8 cellular contexts compared by ENCODE assay signal in the genomic region with DNA sequence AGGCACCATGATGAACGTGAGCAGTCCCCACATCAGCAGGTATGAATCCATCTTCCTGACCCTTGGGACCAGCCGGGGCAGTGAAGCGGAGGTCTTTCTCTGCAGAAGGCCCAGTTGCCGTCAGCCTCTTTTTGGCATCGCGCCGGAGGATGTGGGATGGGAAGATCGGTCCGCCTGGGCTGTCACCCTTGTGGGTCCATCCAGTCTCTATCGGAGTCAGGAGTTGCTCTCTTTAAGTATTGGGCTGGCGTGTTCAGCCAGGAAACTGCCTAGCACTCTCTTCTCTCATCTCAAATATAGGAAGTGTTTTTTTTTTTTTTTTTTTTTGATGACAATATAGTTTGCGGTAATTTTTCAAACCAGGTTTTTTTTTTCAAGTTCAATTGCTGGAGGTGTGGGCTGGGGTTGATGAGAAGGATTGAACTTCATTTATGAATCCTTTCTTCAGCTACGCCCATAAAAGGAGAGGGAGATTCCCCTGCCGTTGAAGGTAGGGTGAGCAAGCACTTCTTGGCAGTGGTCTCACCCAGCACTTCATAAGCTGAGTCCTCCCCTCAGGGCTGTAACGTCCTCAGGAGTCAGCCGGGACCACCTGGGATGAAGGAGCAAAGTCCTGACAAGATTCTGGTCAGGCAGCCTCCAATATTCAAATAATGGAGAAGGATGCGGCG.
A peak's percentile ranks its signal among the peaks of the same experiment; 100 is the strongest.
DNase-seq lines count a peak whose midpoint lies in the region; ATAC-seq and FAIRE-seq lines count a peak whose summit lies in the region.

A gene (minus strand): TSS at position 267 of the 671 bp plus-strand sequence. CDS start 216 bp downstream, at position 51.

- ATAC-seq in HG03378 (IDR thresholded peaks at IDR 0.05; ENCODE audit: unreplicated experiment), result no peak

- no peak within 1 kb of the TSS for H3K27ac ChIP-seq in duodenal mucosa (ENCODE audit: low read depth, low read length)

- peak within 1 kb of the TSS; percentile 48 to 57 for H3K4me3 ChIP-seq in duodenal mucosa (ENCODE audit: low read depth in 1 of 2, low read length in 2 of 2)

- H3K9ac ChIP-seq in duodenal mucosa (ENCODE audit: low read depth in 1 of 2, low read length in 2 of 2), result peak within 1 kb of the TSS; percentile 12 to 40

- H3K4me1 ChIP-seq in duodenal mucosa (ENCODE audit: control insufficient read depth in 1 of 2, insufficient read depth in 2 of 2, low read length in 2 of 2), result no peaks in the 10 kb centered on the region

- no peaks in the 10 kb centered on the region for H3K9me3 ChIP-seq in duodenal mucosa (ENCODE audit: control insufficient read depth in 1 of 2, low read length in 2 of 2)

- DNase-seq in GM18507 (ENCODE audit: extremely low spot score, insufficient read length, low read depth) (no peak), NCI-H1417 (lab: John Stamatoyannopoulos, UW) (no peak), cerebellar cortex (ENCODE audit: low spot score) (no peak), foreskin melanocyte (no peak)
- DNase-seq in activated CD4-positive, alpha-beta T cell treated with anti-CD3 and anti-CD28 coated beads for 48 hours, result peak; percentile 85
- peak; percentile 64 to 75 for DNase-seq in stimulated activated CD4-positive, alpha-beta T cell treated with anti-CD3 and anti-CD28 coated beads, Interleukin-4, amount 100 ng/mL, for 4 hours

- peak; percentile 29 for FAIRE-seq in GM18507 (lab: Jason Lieb, UNC)

- no peaks in the 10 kb centered on the region for H3K36me3 ChIP-seq in duodenal mucosa (ENCODE audit: control insufficient read depth in 1 of 2, insufficient read depth in 2 of 2, low read length in 2 of 2)

- peaks cover 0 to 6% of the 10 kb centered on the region in 2 donors for H3K27me3 ChIP-seq in duodenal mucosa (ENCODE audit: control insufficient read depth in 1 of 2, insufficient read depth in 2 of 2, low read length in 2 of 2)

Comparison
In these comparisons a context has a peak if more than half of its experiments do, and no peak if none do; other contexts are left out.
1. DNase-seq: peak in activated CD4-positive, alpha-beta T cell treated with anti-CD3 and anti-CD28 coated beads for 48 hours (single experiment) and stimulated activated CD4-positive, alpha-beta T cell treated with anti-CD3 and anti-CD28 coated beads, Interleukin-4, amount 100 ng/mL, for 4 hours (2 of 2); none in GM18507 (single experiment), NCI-H1417 (0 of 3), cerebellar cortex (single experiment) and foreskin melanocyte (single experiment).